11 cellular contexts compared by ENCODE assay signal in genomic region chr2:102417946-102418345, GRCh38. TPM values are rescaled to one million over a fixed set of nuclear protein-coding genes. Genes with fewer than 3 reads are reported as not detected.
DNase-seq lines count a peak whose midpoint lies in the region; ATAC-seq, FAIRE-seq and TF ChIP-seq lines count a peak whose summit lies in the region.
"Had no signal": no experiment of that assay in that cellular context is flagged by ENCODE, and none has a peak within 500 bp of the region (broad histone marks: within the 10 kb centered on the region; RNA-seq: fewer than 3 reads in every experiment).

No MANE protein-coding gene starts in this region.

- ATAC-seq in GM18861 (IDR thresholded peaks at IDR 0.05; ENCODE audit: unreplicated experiment) (peak; percentile 56), GM21576 (IDR thresholded peaks at IDR 0.05; ENCODE audit: unreplicated experiment) (peak; percentile 27), HG03558 (IDR thresholded peaks at IDR 0.05; ENCODE audit: extremely low read depth, unreplicated experiment) (peak; percentile 37)
- ATAC-seq: HCT116 had no signal

- no peak overlapping the region for H3K9ac ChIP-seq in kidney (ENCODE audit: low read length in 2 of 2)

- intact Hi-C loops in kidney (cut with DNase I) = no loop called here

- no peaks in the 10 kb centered on the region for H3K4me1 Mint-ChIP-seq in progenitor cell of endocrine pancreas (ENCODE audit: low read depth)

- no peak overlapping the region for H3K4me3 ChIP-seq in kidney (ENCODE audit: low read length in 2 of 2)
- no peak overlapping the region for H3K4me3 ChIP-seq in brain microvascular endothelial cell (ENCODE audit: low read depth, low read length)
- H3K4me3 ChIP-seq: breast epithelium had no signal

- in situ Hi-C loops in brain microvascular endothelial cell (cut with HindIII; ENCODE audit: low pct_ligation_motif_present, low sequenced_read_pairs) = no loop called here

- H3K27ac ChIP-seq in kidney (ENCODE audit: low read depth in 2 of 2, low read length in 2 of 2) (no peak overlapping the region), brain microvascular endothelial cell (no peak overlapping the region)
- H3K27ac ChIP-seq: breast epithelium had no signal

- H3K4me3 Mint-ChIP-seq in progenitor cell of endocrine pancreas (ENCODE audit: low read depth) = no peak overlapping the region

- H3K36me3 Mint-ChIP-seq in progenitor cell of endocrine pancreas (ENCODE audit: insufficient read depth) = no peaks in the 10 kb centered on the region

- peaks cover 9% of the 10 kb centered on the region for H3K27me3 ChIP-seq in brain microvascular endothelial cell (replicated peaks)

- DNase-seq in kidney (no peak), SK-N-DZ (ENCODE audit: low spot score) (no peak), brain microvascular endothelial cell (no peak), progenitor cell of endocrine pancreas (ENCODE audit: low spot score, unreplicated experiment) (no peak), iPS-NIHi11 (ENCODE audit: low spot score) (no peak)
- DNase-seq: activated CD4-positive, CD25-positive, alpha-beta regulatory T cell had no signal

- H3K27me3 Mint-ChIP-seq in progenitor cell of endocrine pancreas = peaks cover 21% of the 10 kb centered on the region

- H3K27ac Mint-ChIP-seq in progenitor cell of endocrine pancreas = no peak overlapping the region

- no peak for TF ChIP-seq CTCF in kidney (IDR thresholded peaks at IDR 0.05; ENCODE audit: borderline replicate concordance, extremely low read depth, insufficient read depth)
- TF ChIP-seq CTCF in brain microvascular endothelial cell (IDR thresholded peaks at IDR 0.05; ENCODE audit: low read depth, low read length, missing control alignments) = no peak
- no peak for TF ChIP-seq CTCF in progenitor cell of endocrine pancreas (IDR thresholded peaks at IDR 0.05; ENCODE audit: unreplicated experiment)

- no peaks in the 10 kb centered on the region for H3K9me3 Mint-ChIP-seq in progenitor cell of endocrine pancreas (ENCODE audit: low read depth)

- no peaks in the 10 kb centered on the region for H3K4me1 ChIP-seq in kidney (ENCODE audit: control insufficient read depth in 1 of 2, insufficient read depth in 1 of 2, low read depth in 1 of 2, low read length in 2 of 2)
- H3K4me1 ChIP-seq: breast epithelium had no signal

- no peaks in the 10 kb centered on the region for H3K9me3 ChIP-seq in kidney (ENCODE audit: control insufficient read depth in 1 of 2, low read length in 2 of 2)
- H3K9me3 ChIP-seq: breast epithelium had no signal

- peak; percentile 68 for FAIRE-seq in kidney (lab: Jason Lieb, UNC)

- H3K36me3 ChIP-seq in kidney (ENCODE audit: control insufficient read depth in 1 of 2, insufficient read depth in 2 of 2, low read length in 2 of 2) (no peaks in the 10 kb centered on the region), brain microvascular endothelial cell (replicated peaks) (no peaks in the 10 kb centered on the region)
- H3K36me3 ChIP-seq: breast epithelium had no signal

RNA-seq across cellular contexts. Expression of gene IL18RAP, which starts 5.0 kb away (rescaled TPM):
- total RNA-seq in kidney (2.0 TPM), progenitor cell of endocrine pancreas (not detected in 2 replicates)
- not detected for polyA plus RNA-seq in kidney (ENCODE audit: insufficient read depth, low read depth, low replicate concordance)
- polyA plus RNA-seq in SK-N-DZ (2014; cell fraction: cytosol; rRNA removed) = not detected in 2 replicates
- polyA plus RNA-seq in SK-N-DZ (2014; cell fraction: nucleus; rRNA removed) = not detected in 2 replicates

RNA-seq across cellular contexts. Expression of gene SLC9A4, which starts 55.1 kb away (rescaled TPM):
- 2.8 TPM for total RNA-seq in kidney
- 10.3 TPM for polyA plus RNA-seq in kidney (ENCODE audit: insufficient read depth, low read depth, low replicate concordance)
- polyA plus RNA-seq in SK-N-DZ (2014; cell fraction: cytosol; rRNA removed) = not detected in 2 replicates
- polyA plus RNA-seq in SK-N-DZ (2014; cell fraction: nucleus; rRNA removed) = not detected in 2 replicates
- 0.62 and 0.93 TPM in 2 replicates for total RNA-seq in progenitor cell of endocrine pancreas
- total RNA-seq: breast epithelium had no signal
